Comparison of ENCODE assay signal across 8 cellular contexts in genomic region chr17:82030470-82031302, GRCh38. TPM values are rescaled to one million over a fixed set of nuclear protein-coding genes. Genes with fewer than 3 reads are reported as not detected.
DNase-seq lines count a peak whose midpoint lies in the region; ATAC-seq, FAIRE-seq and TF ChIP-seq lines count a peak whose summit lies in the region.

No MANE protein-coding gene starts in this region.

- H3K9ac ChIP-seq in HepG2 (ENCODE audit: insufficient read depth, low read depth, low read length): no peak overlapping the region

- H3K4me3 ChIP-seq in CD4-positive, CD25-positive, alpha-beta regulatory T cell (ENCODE audit: low read depth, low read length): no peak overlapping the region
- no peak overlapping the region for H3K4me3 ChIP-seq in HepG2 (replicated peaks in 1 of 3; ENCODE audit: insufficient read depth in 1 of 3, low read depth in 2 of 3, low read length in 3 of 3)

- no peak overlapping the region for H2AFZ ChIP-seq in HepG2 (ENCODE audit: low read length)

- CTCF ChIA-PET in HepG2 (lab: Yijun Ruan, JAX; ENCODE audit: low intra/inter-chr PET ratio, low total read pairs): interaction anchor here (0.5 to 2.3 kb wide), 2 partner anchors 48 to 123 kb away, joined by 3 to 9 read pairs; no protein-coding TSS in a partner anchor

- H3K4me3 Mint-ChIP-seq in CD4-positive, CD25-positive, alpha-beta regulatory T cell: peak overlapping the region; percentile 86 to 91 (median 90)
- peak overlapping the region; percentile 87 for H3K4me3 Mint-ChIP-seq in activated CD4-positive, alpha-beta T cell treated with anti-CD3 and anti-CD28 coated beads, Interleukin-2, amount 10 ng/mL, durations not matched to agents 24 days and 14 days

- peak; percentile 81 to 82 for ATAC-seq in CD4-positive, CD25-positive, alpha-beta regulatory T cell (ENCODE audit: low read depth in 2 of 2)
- peak; percentile 6 for ATAC-seq in HepG2
- no peak for ATAC-seq in HG02938 (IDR thresholded peaks at IDR 0.05; ENCODE audit: unreplicated experiment)

- TF ChIP-seq POLR2A in HepG2 (IDR thresholded peaks at IDR 0.05; ENCODE audit: insufficient read depth in 1 of 2, low read depth in 2 of 2, low read length in 2 of 2): no peak

- peaks cover 0 to 23% (median 7%) of the 10 kb centered on the region in 4 donors for H3K4me1 Mint-ChIP-seq in CD4-positive, CD25-positive, alpha-beta regulatory T cell
- H3K4me1 Mint-ChIP-seq in activated CD4-positive, alpha-beta T cell treated with anti-CD3 and anti-CD28 coated beads, Interleukin-2, amount 10 ng/mL, durations not matched to agents 24 days and 14 days: peaks cover 13% of the 10 kb centered on the region

- POLR2A ChIA-PET in HepG2 (lab: Yijun Ruan, JAX): interaction anchor here (1.2 to 1.4 kb wide), 2 partner anchors 8 to 36 kb away, joined by 3 read pairs; partner anchors contain the start of genes CENPX and LRRC45

- TF ChIP-seq EP300 in HepG2 (IDR thresholded peaks at IDR 0.05; ENCODE audit: low read depth in 2 of 2, low read length in 2 of 2): no peak
- TF ChIP-seq EP300 in HepG2 (CRISPR knock-in tag; IDR thresholded peaks at IDR 0.05; ENCODE audit: borderline replicate concordance): no peak

- H3K36me3 Mint-ChIP-seq in CD4-positive, CD25-positive, alpha-beta regulatory T cell: peaks cover 5% of the 10 kb centered on the region
- peaks cover 18% of the 10 kb centered on the region for H3K36me3 Mint-ChIP-seq in activated CD4-positive, alpha-beta T cell treated with anti-CD3 and anti-CD28 coated beads, Interleukin-2, amount 10 ng/mL, durations not matched to agents 24 days and 14 days (ENCODE audit: low read depth)

- peak overlapping the region in 2 of 3 donors; percentile 63 to 71 for H3K27ac Mint-ChIP-seq in CD4-positive, CD25-positive, alpha-beta regulatory T cell
- peak overlapping the region; percentile 80 for H3K27ac Mint-ChIP-seq in activated CD4-positive, alpha-beta T cell treated with anti-CD3 and anti-CD28 coated beads, Interleukin-2, amount 10 ng/mL, durations not matched to agents 24 days and 14 days

- H3K27ac ChIP-seq in CD4-positive, CD25-positive, alpha-beta regulatory T cell (ENCODE audit: insufficient read depth, low read length, poor library complexity, severe bottlenecking): no peak overlapping the region
- H3K27ac ChIP-seq in HepG2 (ENCODE audit: extremely low read length, insufficient read depth, low read length): no peak overlapping the region

- DNase-seq in CD4-positive, CD25-positive, alpha-beta regulatory T cell: peak; percentile 72 to 86 (median 84)
- DNase-seq in HCEC 1CT (peak; percentile 82), NCI-H345 treated with DMSO at 0.1 percent for 48 hours (lab: John Stamatoyannopoulos, UW; ENCODE audit: unreplicated experiment) (peak; percentile 63), dedifferentiated amniotic fluid mesenchymal stem cell (ENCODE audit: extremely low spot score) (peak; percentile 52), HepG2 (ENCODE audit: low spot score) (no peak)
- DNase-seq in activated CD4-positive, alpha-beta T cell treated with anti-CD3 and anti-CD28 coated beads, Interleukin-2, amount 10 ng/mL, durations not matched to agents 24 days and 14 days: peak; percentile 97
- peak; percentile 81 for DNase-seq in stimulated activated CD4-positive, alpha-beta T cell treated with anti-CD3 and anti-CD28 coated beads, Interleukin-1b, Interleukin-23, amount 100 ng/mL, for 48 hours

- H3K27me3 Mint-ChIP-seq in CD4-positive, CD25-positive, alpha-beta regulatory T cell: no peaks in the 10 kb centered on the region
- no peaks in the 10 kb centered on the region for H3K27me3 Mint-ChIP-seq in activated CD4-positive, alpha-beta T cell treated with anti-CD3 and anti-CD28 coated beads, Interleukin-2, amount 10 ng/mL, durations not matched to agents 24 days and 14 days

- 97% methylated on average over 87 of the region's 94 CpGs for WGBS in HepG2 (ENCODE audit: low lambda C conversion rate)

- TSS peak; percentile 59 for BruUV-seq in HepG2 (replicated peaks; lab: Mats Ljungman, UMichigan)

- TF ChIP-seq CTCF in HepG2 (CRISPR knock-in tag; IDR thresholded peaks at IDR 0.05): peak; percentile 90

- FAIRE-seq in HepG2 (lab: Jason Lieb, UNC): no peak

- peaks cover 23% of the 10 kb centered on the region for H3K4me1 ChIP-seq in CD4-positive, CD25-positive, alpha-beta regulatory T cell (ENCODE audit: control insufficient read depth, insufficient read depth, low read length, poor library complexity, severe bottlenecking)
- H3K4me1 ChIP-seq in HepG2 (ENCODE audit: insufficient read depth, low read length): peaks cover 20% of the 10 kb centered on the region

- no peaks in the 10 kb centered on the region for H3K9me3 ChIP-seq in CD4-positive, CD25-positive, alpha-beta regulatory T cell (ENCODE audit: control insufficient read depth in 2 of 2, low read length in 2 of 2)
- H3K9me3 ChIP-seq in HepG2 (ENCODE audit: low read length): no peaks in the 10 kb centered on the region

- in situ Hi-C loops in HepG2 (cut with HindIII; ENCODE audit: extremely low pct_ligation_motif_present, low pct_unique_long_range_greater_than_20kb): no loop called here

- H3K27me3 ChIP-seq in CD4-positive, CD25-positive, alpha-beta regulatory T cell (ENCODE audit: control insufficient read depth, insufficient read depth, low read length): no peaks in the 10 kb centered on the region
- H3K27me3 ChIP-seq in HepG2 (ENCODE audit: control insufficient read depth in 1 of 2, insufficient read depth in 2 of 2, low read length in 2 of 2): no peaks in the 10 kb centered on the region

- no peaks in the 10 kb centered on the region for H3K9me3 Mint-ChIP-seq in CD4-positive, CD25-positive, alpha-beta regulatory T cell
- no peaks in the 10 kb centered on the region for H3K9me3 Mint-ChIP-seq in activated CD4-positive, alpha-beta T cell treated with anti-CD3 and anti-CD28 coated beads, Interleukin-2, amount 10 ng/mL, durations not matched to agents 24 days and 14 days

- TF ChIP-seq RAD21 in HepG2 (CRISPR knock-in tag; IDR thresholded peaks at IDR 0.05): peak; percentile 91

- intact Hi-C loops in activated CD4-positive, alpha-beta T cell treated with anti-CD3 and anti-CD28 coated beads, Interleukin-2, amount 10 ng/mL, durations not matched to agents 24 days and 14 days (cut with micrococcal nuclease): loop anchor here (1.0 kb wide), 1 partner anchor 124 kb away; no protein-coding TSS in a partner anchor
- intact Hi-C loops in HepG2 (cut with micrococcal nuclease; ENCODE audit: unreplicated experiment): no loop called here

- H4K20me1 ChIP-seq in HepG2 (ENCODE audit: insufficient read depth, low read length): peaks cover 6% of the 10 kb centered on the region

- H3K4me2 ChIP-seq in HepG2 (ENCODE audit: low read depth, low read length): no peak overlapping the region

- H3K79me2 ChIP-seq in HepG2 (ENCODE audit: insufficient read depth, low read length): peaks cover under 1% of the 10 kb centered on the region

- H3K36me3 ChIP-seq in CD4-positive, CD25-positive, alpha-beta regulatory T cell (ENCODE audit: control insufficient read depth, insufficient read depth, low read length): no peaks in the 10 kb centered on the region
- H3K36me3 ChIP-seq in HepG2 (replicated peaks in 1 of 2; ENCODE audit: control insufficient read depth in 1 of 2, insufficient read depth in 2 of 2, low read length in 2 of 2): peaks cover 13 to 18% of the 10 kb centered on the region in 2 experiments

RNA-seq across cellular contexts. Expression of gene RAC3, which starts 0.8 kb away (rescaled TPM):
- 3.6 TPM for total RNA-seq in CD4-positive, CD25-positive, alpha-beta regulatory T cell
- under 1 TPM in 1 of 4 donors, not detected in 3; 0.26 TPM for polyA plus RNA-seq in CD4-positive, CD25-positive, alpha-beta regulatory T cell
- total RNA-seq in activated CD4-positive, alpha-beta T cell treated with anti-CD3 and anti-CD28 coated beads, Interleukin-2, amount 10 ng/mL, durations not matched to agents 24 days and 14 days: 11.5 and 12.1 TPM in 2 replicates
- 4.0 and 10.5 TPM in 2 replicates for total RNA-seq in HepG2 (2016; rRNA removed; fragmentation: Illumina TruSeq; extraction: Trizol)
- 6.8 and 9.8 TPM in 2 replicates for total RNA-seq in HepG2 (2016; cell fraction: cytosol; rRNA removed; fragmentation: Illumina TruSeq; extraction: Trizol; ENCODE audit: low read depth)
- 3.9 and 12.6 TPM in 2 replicates for total RNA-seq in HepG2 (2016; cell fraction: insoluble cytoplasmic fraction; rRNA removed; fragmentation: Illumina TruSeq; extraction: Trizol)
- total RNA-seq in HepG2 (2016; cell fraction: membrane; rRNA removed; fragmentation: Illumina TruSeq; extraction: Trizol): 7.3 and 10.1 TPM in 2 replicates
- total RNA-seq in HepG2 (2016; cell fraction: nucleus; rRNA removed; fragmentation: Illumina TruSeq; extraction: Trizol): 11.7 and 12.9 TPM in 2 replicates
- polyA plus RNA-seq in HepG2 (2011; rRNA removed): 21.3 and 24.1 TPM in 2 replicates
- 12.8 and 16.7 TPM in 2 replicates for polyA plus RNA-seq in HepG2 (2011; cell fraction: cytosol; rRNA removed)
- 111 and 165 TPM in 2 replicates for polyA plus RNA-seq in HepG2 (2011; cell fraction: nucleus; rRNA removed)
- polyA plus RNA-seq in HepG2 (2012): 6.3 and 10.6 TPM in 2 replicates
- 10.4 and 12.0 TPM in 2 replicates for polyA plus RNA-seq in HepG2 (2016; cell fraction: cytosol; fragmentation: Illumina TruSeq; extraction: Trizol; ENCODE audit: low read depth)
- 6.0 and 7.2 TPM in 2 replicates for polyA plus RNA-seq in HepG2 (2016; cell fraction: insoluble cytoplasmic fraction; fragmentation: Illumina TruSeq; extraction: Trizol; ENCODE audit: low read depth)
- polyA plus RNA-seq in HepG2 (2016; cell fraction: membrane; fragmentation: Illumina TruSeq; extraction: Trizol; ENCODE audit: low read depth): 8.8 and 10.0 TPM in 2 replicates
- polyA plus RNA-seq in HepG2 (2016; cell fraction: nucleus; fragmentation: Illumina TruSeq; extraction: Trizol; ENCODE audit: insufficient read depth, low read depth): 45.9 and 51.6 TPM in 2 replicates
- polyA minus RNA-seq in HepG2 (2011; rRNA and poly(A)+ RNA removed; ENCODE audit: low replicate concordance): 12.6 and 13.2 TPM in 2 replicates
- polyA minus RNA-seq in HepG2 (2011; cell fraction: cytosol; rRNA and poly(A)+ RNA removed): 3.0 and 3.6 TPM in 2 replicates
- 6.7 and 7.6 TPM in 2 replicates for polyA minus RNA-seq in HepG2 (2011; cell fraction: nucleus; rRNA and poly(A)+ RNA removed)

RNA-seq across cellular contexts. Expression of gene DCXR, which starts 6.8 kb away (rescaled TPM):
- total RNA-seq in CD4-positive, CD25-positive, alpha-beta regulatory T cell: 96.9 TPM
- 100 to 1,000 TPM; 125 to 150 (median 131) TPM for polyA plus RNA-seq in CD4-positive, CD25-positive, alpha-beta regulatory T cell
- total RNA-seq in activated CD4-positive, alpha-beta T cell treated with anti-CD3 and anti-CD28 coated beads, Interleukin-2, amount 10 ng/mL, durations not matched to agents 24 days and 14 days: 128 TPM in 2 replicates
- 286 and 311 TPM in 2 replicates for total RNA-seq in HepG2 (2016; rRNA removed; fragmentation: Illumina TruSeq; extraction: Trizol)
- 275 and 353 TPM in 2 replicates for total RNA-seq in HepG2 (2016; cell fraction: cytosol; rRNA removed; fragmentation: Illumina TruSeq; extraction: Trizol; ENCODE audit: low read depth)
- total RNA-seq in HepG2 (2016; cell fraction: insoluble cytoplasmic fraction; rRNA removed; fragmentation: Illumina TruSeq; extraction: Trizol): 302 and 321 TPM in 2 replicates
- total RNA-seq in HepG2 (2016; cell fraction: membrane; rRNA removed; fragmentation: Illumina TruSeq; extraction: Trizol): 228 and 297 TPM in 2 replicates
- 132 and 152 TPM in 2 replicates for total RNA-seq in HepG2 (2016; cell fraction: nucleus; rRNA removed; fragmentation: Illumina TruSeq; extraction: Trizol)
- 287 and 290 TPM in 2 replicates for polyA plus RNA-seq in HepG2 (2011; rRNA removed)
- 253 and 424 TPM in 2 replicates for polyA plus RNA-seq in HepG2 (2011; cell fraction: cytosol; rRNA removed)
- 645 and 737 TPM in 2 replicates for polyA plus RNA-seq in HepG2 (2011; cell fraction: nucleus; rRNA removed)
- 190 and 266 TPM in 2 replicates for polyA plus RNA-seq in HepG2 (2012)
- polyA plus RNA-seq in HepG2 (2016; cell fraction: cytosol; fragmentation: Illumina TruSeq; extraction: Trizol; ENCODE audit: low read depth): 398 and 426 TPM in 2 replicates
- 296 and 330 TPM in 2 replicates for polyA plus RNA-seq in HepG2 (2016; cell fraction: insoluble cytoplasmic fraction; fragmentation: Illumina TruSeq; extraction: Trizol; ENCODE audit: low read depth)
- 308 and 335 TPM in 2 replicates for polyA plus RNA-seq in HepG2 (2016; cell fraction: membrane; fragmentation: Illumina TruSeq; extraction: Trizol; ENCODE audit: low read depth)
- polyA plus RNA-seq in HepG2 (2016; cell fraction: nucleus; fragmentation: Illumina TruSeq; extraction: Trizol; ENCODE audit: insufficient read depth, low read depth): 280 and 299 TPM in 2 replicates
- 73.9 and 172 TPM in 2 replicates for polyA minus RNA-seq in HepG2 (2011; rRNA and poly(A)+ RNA removed; ENCODE audit: low replicate concordance)
- 52.1 and 74.6 TPM in 2 replicates for polyA minus RNA-seq in HepG2 (2011; cell fraction: cytosol; rRNA and poly(A)+ RNA removed)
- 61.5 and 67.5 TPM in 2 replicates for polyA minus RNA-seq in HepG2 (2011; cell fraction: nucleus; rRNA and poly(A)+ RNA removed)

RNA-seq across cellular contexts. Expression of gene LRRC45, which starts 7.6 kb away (rescaled TPM):
- 16.6 TPM for total RNA-seq in CD4-positive, CD25-positive, alpha-beta regulatory T cell
- 1 to 10 TPM; 3.9 to 7.7 (median 6.0) TPM for polyA plus RNA-seq in CD4-positive, CD25-positive, alpha-beta regulatory T cell
- 39.0 and 40.6 TPM in 2 replicates for total RNA-seq in activated CD4-positive, alpha-beta T cell treated with anti-CD3 and anti-CD28 coated beads, Interleukin-2, amount 10 ng/mL, durations not matched to agents 24 days and 14 days
- total RNA-seq in HepG2 (2016; rRNA removed; fragmentation: Illumina TruSeq; extraction: Trizol): 21.4 and 48.1 TPM in 2 replicates
- total RNA-seq in HepG2 (2016; cell fraction: cytosol; rRNA removed; fragmentation: Illumina TruSeq; extraction: Trizol; ENCODE audit: low read depth): 30.2 and 31.8 TPM in 2 replicates
- total RNA-seq in HepG2 (2016; cell fraction: insoluble cytoplasmic fraction; rRNA removed; fragmentation: Illumina TruSeq; extraction: Trizol): 20.6 and 49.6 TPM in 2 replicates
- 14.9 and 19.0 TPM in 2 replicates for total RNA-seq in HepG2 (2016; cell fraction: membrane; rRNA removed; fragmentation: Illumina TruSeq; extraction: Trizol)
- total RNA-seq in HepG2 (2016; cell fraction: nucleus; rRNA removed; fragmentation: Illumina TruSeq; extraction: Trizol): 49.7 and 54.4 TPM in 2 replicates
- polyA plus RNA-seq in HepG2 (2011; rRNA removed): 11.6 and 14.1 TPM in 2 replicates
- 5.5 and 10.0 TPM in 2 replicates for polyA plus RNA-seq in HepG2 (2011; cell fraction: cytosol; rRNA removed)
- 112 and 182 TPM in 2 replicates for polyA plus RNA-seq in HepG2 (2011; cell fraction: nucleus; rRNA removed)
- 7.5 and 8.8 TPM in 2 replicates for polyA plus RNA-seq in HepG2 (2012)
- 3.3 and 4.2 TPM in 2 replicates for polyA plus RNA-seq in HepG2 (2016; cell fraction: cytosol; fragmentation: Illumina TruSeq; extraction: Trizol; ENCODE audit: low read depth)
- 19.5 and 19.7 TPM in 2 replicates for polyA plus RNA-seq in HepG2 (2016; cell fraction: insoluble cytoplasmic fraction; fragmentation: Illumina TruSeq; extraction: Trizol; ENCODE audit: low read depth)
- 9.1 and 9.2 TPM in 2 replicates for polyA plus RNA-seq in HepG2 (2016; cell fraction: membrane; fragmentation: Illumina TruSeq; extraction: Trizol; ENCODE audit: low read depth)
- 129 and 136 TPM in 2 replicates for polyA plus RNA-seq in HepG2 (2016; cell fraction: nucleus; fragmentation: Illumina TruSeq; extraction: Trizol; ENCODE audit: insufficient read depth, low read depth)
- 11.1 and 15.7 TPM in 2 replicates for polyA minus RNA-seq in HepG2 (2011; rRNA and poly(A)+ RNA removed; ENCODE audit: low replicate concordance)
- polyA minus RNA-seq in HepG2 (2011; cell fraction: cytosol; rRNA and poly(A)+ RNA removed): 6.1 and 8.2 TPM in 2 replicates
- polyA minus RNA-seq in HepG2 (2011; cell fraction: nucleus; rRNA and poly(A)+ RNA removed): 25.0 and 27.2 TPM in 2 replicates

RNA-seq across cellular contexts. Expression of gene CENPX, which starts 8.0 kb away (rescaled TPM):
- total RNA-seq in CD4-positive, CD25-positive, alpha-beta regulatory T cell: 31.4 TPM
- polyA plus RNA-seq in CD4-positive, CD25-positive, alpha-beta regulatory T cell: 10 to 100 TPM; 43.8 to 66.4 (median 65.0) TPM
- 116 and 123 TPM in 2 replicates for total RNA-seq in activated CD4-positive, alpha-beta T cell treated with anti-CD3 and anti-CD28 coated beads, Interleukin-2, amount 10 ng/mL, durations not matched to agents 24 days and 14 days
- total RNA-seq in HepG2 (2016; rRNA removed; fragmentation: Illumina TruSeq; extraction: Trizol): 166 and 170 TPM in 2 replicates
- 262 and 321 TPM in 2 replicates for total RNA-seq in HepG2 (2016; cell fraction: cytosol; rRNA removed; fragmentation: Illumina TruSeq; extraction: Trizol; ENCODE audit: low read depth)
- total RNA-seq in HepG2 (2016; cell fraction: insoluble cytoplasmic fraction; rRNA removed; fragmentation: Illumina TruSeq; extraction: Trizol): 171 and 173 TPM in 2 replicates
- total RNA-seq in HepG2 (2016; cell fraction: membrane; rRNA removed; fragmentation: Illumina TruSeq; extraction: Trizol): 221 and 277 TPM in 2 replicates
- total RNA-seq in HepG2 (2016; cell fraction: nucleus; rRNA removed; fragmentation: Illumina TruSeq; extraction: Trizol): 85.1 and 103 TPM in 2 replicates
- 92.7 and 96.7 TPM in 2 replicates for polyA plus RNA-seq in HepG2 (2011; rRNA removed)
- polyA plus RNA-seq in HepG2 (2011; cell fraction: cytosol; rRNA removed): 88.8 and 138 TPM in 2 replicates
- polyA plus RNA-seq in HepG2 (2011; cell fraction: nucleus; rRNA removed): 166 and 170 TPM in 2 replicates
- polyA plus RNA-seq in HepG2 (2012): 46.3 and 61.5 TPM in 2 replicates
- polyA plus RNA-seq in HepG2 (2016; cell fraction: cytosol; fragmentation: Illumina TruSeq; extraction: Trizol; ENCODE audit: low read depth): 176 and 237 TPM in 2 replicates
- 143 and 150 TPM in 2 replicates for polyA plus RNA-seq in HepG2 (2016; cell fraction: insoluble cytoplasmic fraction; fragmentation: Illumina TruSeq; extraction: Trizol; ENCODE audit: low read depth)
- 176 and 221 TPM in 2 replicates for polyA plus RNA-seq in HepG2 (2016; cell fraction: membrane; fragmentation: Illumina TruSeq; extraction: Trizol; ENCODE audit: low read depth)
- 178 and 180 TPM in 2 replicates for polyA plus RNA-seq in HepG2 (2016; cell fraction: nucleus; fragmentation: Illumina TruSeq; extraction: Trizol; ENCODE audit: insufficient read depth, low read depth)
- 32.0 and 49.8 TPM in 2 replicates for polyA minus RNA-seq in HepG2 (2011; rRNA and poly(A)+ RNA removed; ENCODE audit: low replicate concordance)
- 14.8 and 16.2 TPM in 2 replicates for polyA minus RNA-seq in HepG2 (2011; cell fraction: cytosol; rRNA and poly(A)+ RNA removed)
- polyA minus RNA-seq in HepG2 (2011; cell fraction: nucleus; rRNA and poly(A)+ RNA removed): 20.0 and 26.9 TPM in 2 replicates

RNA-seq across cellular contexts. Expression of gene RFNG, which starts 20.9 kb away (rescaled TPM):
- total RNA-seq in CD4-positive, CD25-positive, alpha-beta regulatory T cell: 35.1 TPM
- 1 to 10 TPM; 3.2 to 5.6 (median 4.4) TPM for polyA plus RNA-seq in CD4-positive, CD25-positive, alpha-beta regulatory T cell
- 21.4 and 30.8 TPM in 2 replicates for total RNA-seq in activated CD4-positive, alpha-beta T cell treated with anti-CD3 and anti-CD28 coated beads, Interleukin-2, amount 10 ng/mL, durations not matched to agents 24 days and 14 days
- total RNA-seq in HepG2 (2016; rRNA removed; fragmentation: Illumina TruSeq; extraction: Trizol): 27.8 and 64.0 TPM in 2 replicates
- 72.5 and 73.8 TPM in 2 replicates for total RNA-seq in HepG2 (2016; cell fraction: cytosol; rRNA removed; fragmentation: Illumina TruSeq; extraction: Trizol; ENCODE audit: low read depth)
- total RNA-seq in HepG2 (2016; cell fraction: insoluble cytoplasmic fraction; rRNA removed; fragmentation: Illumina TruSeq; extraction: Trizol): 23.6 and 61.0 TPM in 2 replicates
- total RNA-seq in HepG2 (2016; cell fraction: membrane; rRNA removed; fragmentation: Illumina TruSeq; extraction: Trizol): 95.0 and 98.0 TPM in 2 replicates
- total RNA-seq in HepG2 (2016; cell fraction: nucleus; rRNA removed; fragmentation: Illumina TruSeq; extraction: Trizol): 53.3 and 60.7 TPM in 2 replicates
- polyA plus RNA-seq in HepG2 (2011; rRNA removed): 61.4 and 90.6 TPM in 2 replicates
- polyA plus RNA-seq in HepG2 (2011; cell fraction: cytosol; rRNA removed): 36.1 and 62.0 TPM in 2 replicates
- 548 and 733 TPM in 2 replicates for polyA plus RNA-seq in HepG2 (2011; cell fraction: nucleus; rRNA removed)
- 60.9 and 71.7 TPM in 2 replicates for polyA plus RNA-seq in HepG2 (2012)
- 106 and 121 TPM in 2 replicates for polyA plus RNA-seq in HepG2 (2016; cell fraction: cytosol; fragmentation: Illumina TruSeq; extraction: Trizol; ENCODE audit: low read depth)
- 35.7 and 47.7 TPM in 2 replicates for polyA plus RNA-seq in HepG2 (2016; cell fraction: insoluble cytoplasmic fraction; fragmentation: Illumina TruSeq; extraction: Trizol; ENCODE audit: low read depth)
- polyA plus RNA-seq in HepG2 (2016; cell fraction: membrane; fragmentation: Illumina TruSeq; extraction: Trizol; ENCODE audit: low read depth): 128 and 132 TPM in 2 replicates
- 227 and 229 TPM in 2 replicates for polyA plus RNA-seq in HepG2 (2016; cell fraction: nucleus; fragmentation: Illumina TruSeq; extraction: Trizol; ENCODE audit: insufficient read depth, low read depth)
- polyA minus RNA-seq in HepG2 (2011; rRNA and poly(A)+ RNA removed; ENCODE audit: low replicate concordance): 12.3 and 58.2 TPM in 2 replicates
- polyA minus RNA-seq in HepG2 (2011; cell fraction: cytosol; rRNA and poly(A)+ RNA removed): 21.9 and 29.0 TPM in 2 replicates
- polyA minus RNA-seq in HepG2 (2011; cell fraction: nucleus; rRNA and poly(A)+ RNA removed): 29.7 and 35.9 TPM in 2 replicates
